ENCODE assay signal across 6 cellular contexts in genomic region chr1:224819861-224820260, GRCh38.
"Had no signal": no experiment of that assay in that cellular context is flagged by ENCODE, and none has a peak within 500 bp of the region (broad histone marks: within the 10 kb centered on the region; RNA-seq: fewer than 3 reads in every experiment).

No MANE protein-coding gene starts in this region.

- H3K4me3 ChIP-seq: K562 had no signal

- H3K4me3 Mint-ChIP-seq: IgD-negative memory B cell had no signal

- ATAC-seq: HepG2, K562 had no signal

- DNase-seq: IMR-90, KBM-7 had no signal

- H3K27ac ChIP-seq: HL-60 had no signal

- H3K27ac Mint-ChIP-seq: IgD-negative memory B cell had no signal

- H3K36me3 Mint-ChIP-seq: IgD-negative memory B cell had no signal
